8 cellular contexts compared by ENCODE assay signal in genomic region chr11:7495997-7496545, GRCh38. TPM values are rescaled to one million over a fixed set of nuclear protein-coding genes. Genes with fewer than 3 reads are reported as not detected.
DNase-seq lines count a peak whose midpoint lies in the region; ATAC-seq and TF ChIP-seq lines count a peak whose summit lies in the region.

No MANE protein-coding gene starts in this region.

- H3K9me3 ChIP-seq in BE2C: no peaks in the 10 kb centered on the region

- ATAC-seq in GM18511 (IDR thresholded peaks at IDR 0.05; ENCODE audit: unreplicated experiment): peak; percentile 97
- peak; percentile 93 for ATAC-seq in GM21515 (IDR thresholded peaks at IDR 0.05; ENCODE audit: unreplicated experiment)
- ATAC-seq in HG03460 (IDR thresholded peaks at IDR 0.05; ENCODE audit: unreplicated experiment): peak; percentile 88

- H3K36me3 ChIP-seq in BE2C: no peaks in the 10 kb centered on the region

- no peaks in the 10 kb centered on the region for H3K27me3 ChIP-seq in BE2C

- H3K4me3 ChIP-seq in BE2C (ENCODE audit: low read depth, low read length): no peak overlapping the region

- no peak for TF ChIP-seq CTCF in BE2C (IDR thresholded peaks at IDR 0.05; ENCODE audit: low read depth, low read length)

- peak; percentile 72 for DNase-seq in germinal center (ENCODE audit: low spot score)
- no peak for DNase-seq in stimulated activated CD4-positive, alpha-beta T cell treated with anti-CD3 and anti-CD28 coated beads, Interleukin-12 subunit alpha, Interleukin-12 subunit beta, amount 100 ng/mL, for 4 hours
- DNase-seq in NCI-H226: no peak
- DNase-seq in BE2C: no peak
- no peak for DNase-seq in DMS 273 (lab: John Stamatoyannopoulos, UW; ENCODE audit: unreplicated experiment)

- no peaks in the 10 kb centered on the region for H3K4me1 ChIP-seq in BE2C

RNA-seq across cellular contexts. Expression of gene OLFML1, which starts 10.8 kb away (rescaled TPM):
- 0.31 TPM for polyA plus RNA-seq in BE2C (2012; ENCODE audit: insufficient read depth, insufficient read length, low read depth)

RNA-seq across cellular contexts. Expression of gene PPFIBP2, which starts 17.7 kb away (rescaled TPM):
- polyA plus RNA-seq in BE2C (2012; ENCODE audit: insufficient read depth, insufficient read length, low read depth): 15.6 TPM
